ENCODE assay signal across 5 cellular contexts in genomic region chr21:41327753-41328152, GRCh38. TPM values are rescaled to one million over a fixed set of nuclear protein-coding genes. Genes with fewer than 3 reads are reported as not detected.
"Had no signal": no experiment of that assay in that cellular context is flagged by ENCODE, and none has a peak within 500 bp of the region (broad histone marks: within the 10 kb centered on the region; RNA-seq: fewer than 3 reads in every experiment).

No MANE protein-coding gene starts in this region.

- H3K4me3 Mint-ChIP-seq: GM23338, H9 had no signal

- ATAC-seq: GM23338 had no signal

- DNase-seq: H9, HCEC 1CT, IMR-90 had no signal

- H3K4me3 ChIP-seq: GM23338 had no signal

- H3K27ac Mint-ChIP-seq: GM23338 had no signal

- H2AFZ ChIP-seq: GM23338 had no signal

RNA-seq across cellular contexts. Expression of gene FAM3B, which starts 11.2 kb away (rescaled TPM):
- total RNA-seq: HT-29, IMR-90 had no signal
